Comparison of ENCODE assay signal across 22 cellular contexts in genomic region chr9:121750259-121750714, GRCh38.
A peak's percentile ranks its signal among the peaks of the same experiment; 100 is the strongest.
DNase-seq lines count a peak whose midpoint lies in the region; ATAC-seq and TF ChIP-seq lines count a peak whose summit lies in the region.
"Had no signal": no experiment of that assay in that cellular context is flagged by ENCODE, and none has a peak within 500 bp of the region (broad histone marks: within the 10 kb centered on the region; RNA-seq: fewer than 3 reads in every experiment).

No MANE protein-coding gene starts in this region.

- no peaks in the 10 kb centered on the region for H3K36me3 Mint-ChIP-seq in Caco-2 (ENCODE audit: insufficient read depth, unreplicated experiment)
- H3K36me3 Mint-ChIP-seq: CD4-positive, alpha-beta memory T cell; naive thymus-derived CD4-positive, alpha-beta T cell; stimulated activated memory B cell treated with anti-CD40 and anti-IgM and Interleukin-4, amounts not matched to agents 10 μg/mL and 1 μg/mL and 100 μg/mL, for 72 hours had no signal

- DNase-seq in Caco-2 (no peak), SW480 (ENCODE audit: low spot score) (peak; percentile 22), hepatocyte (ENCODE audit: low spot score) (no peak), retina (peak; percentile 64), brain microvascular endothelial cell (no peak), KBM-7 (no peak)
- no peak for DNase-seq in activated effector memory CD4-positive, alpha-beta T cell treated with Interleukin-2 at 50 U/mL for 16 hours
- DNase-seq: activated CD4-positive, alpha-beta T cell treated with anti-CD3 and anti-CD28 coated beads, Interleukin-2, amount 50 U/mL, for 48 hours; activated naive CD4-positive, alpha-beta T cell treated with anti-CD3 and anti-CD28 coated beads, Interleukin-2, amount 50 U/mL, for 16 hours; activated T-cell treated with anti-CD3 and anti-CD28 coated beads, Interleukin-2, amount 50 U/mL, for 1 hour; effector memory CD4-positive, alpha-beta T cell; H7; Karpas-422; left lung; naive thymus-derived CD4-positive, alpha-beta T cell; NCI-H1105; NCI-H2107; NK-92 treated with Interleukin-12 subunit alpha and Interleukin-12 subunit beta, amount 100 ng/mL, for 24 hours; psoas muscle had no signal

- H3K36me3 ChIP-seq in Caco-2 (ENCODE audit: control insufficient read depth, insufficient read depth, low read length) (no peaks in the 10 kb centered on the region), hepatocyte (replicated peaks; ENCODE audit: insufficient read depth, low read depth) (no peaks in the 10 kb centered on the region), brain microvascular endothelial cell (replicated peaks) (peaks cover 4% of the 10 kb centered on the region)
- H3K36me3 ChIP-seq: left lung had no signal

- peaks cover 96% of the 10 kb centered on the region for H3K79me2 ChIP-seq in hepatocyte

- BruUV-seq in Caco-2 (replicated peaks; lab: Mats Ljungman, UMichigan): no TSS peak

- intact Hi-C loops in Caco-2 (cut with micrococcal nuclease; ENCODE audit: unreplicated experiment): no loop called here

- peak overlapping the region; percentile 44 for H3K4me2 ChIP-seq in hepatocyte

- H2AFZ ChIP-seq in hepatocyte: no peak overlapping the region

- no peak overlapping the region for H3K4me3 Mint-ChIP-seq in Caco-2 (ENCODE audit: unreplicated experiment)
- H3K4me3 Mint-ChIP-seq: CD4-positive, alpha-beta memory T cell; naive thymus-derived CD4-positive, alpha-beta T cell; stimulated activated memory B cell treated with anti-CD40 and anti-IgM and Interleukin-4, amounts not matched to agents 10 μg/mL and 1 μg/mL and 100 μg/mL, for 72 hours had no signal

- 88% methylated on average over 11 of the region's 11 CpGs for WGBS in hepatocyte (ENCODE audit: low lambda C conversion rate, missing lambda C conversion rate)

- no peak overlapping the region for H3K4me3 ChIP-seq in Caco-2 (ENCODE audit: low read depth, low read length)
- H3K4me3 ChIP-seq in hepatocyte: no peak overlapping the region
- no peak overlapping the region for H3K4me3 ChIP-seq in brain microvascular endothelial cell (ENCODE audit: low read depth, low read length)
- H3K4me3 ChIP-seq: left lung, psoas muscle had no signal

- no peak for ATAC-seq in GM18861 (IDR thresholded peaks at IDR 0.05; ENCODE audit: unreplicated experiment)
- ATAC-seq: left lung; naive thymus-derived CD4-positive, alpha-beta T cell; psoas muscle; stimulated activated memory B cell treated with anti-CD40 and anti-IgM and Interleukin-4, amounts not matched to agents 10 μg/mL and 1 μg/mL and 100 μg/mL, for 72 hours had no signal

- POLR2A ChIA-PET in Caco-2 (lab: Charles Lee): no interaction called here

- in situ Hi-C loops in brain microvascular endothelial cell (cut with HindIII; ENCODE audit: low pct_ligation_motif_present, low sequenced_read_pairs) (no loop called here), KBM-7 (cut with MboI; ENCODE audit: low pct_unique_long_range_greater_than_20kb, low sequenced_read_pairs) (no loop called here)

- peaks cover 66% of the 10 kb centered on the region for H4K20me1 ChIP-seq in hepatocyte (ENCODE audit: insufficient read depth, poor library complexity, severe bottlenecking)

- CTCF ChIA-PET in Caco-2 (lab: Charles Lee): interaction anchor here (1.1 kb wide), 1 partner anchor 11 kb away, joined by 5 read pairs; no protein-coding TSS in a partner anchor

- H3K27ac Mint-ChIP-seq in Caco-2 (ENCODE audit: unreplicated experiment): peak overlapping the region; percentile 32
- H3K27ac Mint-ChIP-seq: stimulated activated memory B cell treated with anti-CD40 and anti-IgM and Interleukin-4, amounts not matched to agents 10 μg/mL and 1 μg/mL and 100 μg/mL, for 72 hours had no signal

- H3K9me3 Mint-ChIP-seq in Caco-2 (ENCODE audit: unreplicated experiment): no peaks in the 10 kb centered on the region
- H3K9me3 Mint-ChIP-seq: CD4-positive, alpha-beta memory T cell; naive thymus-derived CD4-positive, alpha-beta T cell; stimulated activated memory B cell treated with anti-CD40 and anti-IgM and Interleukin-4, amounts not matched to agents 10 μg/mL and 1 μg/mL and 100 μg/mL, for 72 hours had no signal

- TF ChIP-seq CTCF in Caco-2 (IDR thresholded peaks at IDR 0.05; ENCODE audit: insufficient read depth in 1 of 2, low read depth in 1 of 2, low read length in 1 of 2, severe bottlenecking in 1 of 2, unreplicated experiment in 1 of 2) (no peak), hepatocyte (IDR thresholded peaks at IDR 0.05; ENCODE audit: poor library complexity) (no peak), brain microvascular endothelial cell (IDR thresholded peaks at IDR 0.05; ENCODE audit: low read depth, low read length, missing control alignments) (no peak)

- H3K9me2 ChIP-seq in hepatocyte (replicated peaks; ENCODE audit: insufficient read depth): no peaks in the 10 kb centered on the region

- H3K9me3 ChIP-seq in Caco-2 (no peaks in the 10 kb centered on the region), hepatocyte (ENCODE audit: low read depth) (no peaks in the 10 kb centered on the region)
- H3K9me3 ChIP-seq: left lung, psoas muscle had no signal

- peaks cover 13% of the 10 kb centered on the region for H3K4me1 ChIP-seq in Caco-2
- peaks cover 11% of the 10 kb centered on the region for H3K4me1 ChIP-seq in hepatocyte (ENCODE audit: insufficient read depth)

- peaks cover 5% of the 10 kb centered on the region for H3K4me1 Mint-ChIP-seq in Caco-2 (ENCODE audit: low read depth, unreplicated experiment)
- H3K4me1 Mint-ChIP-seq: stimulated activated memory B cell treated with anti-CD40 and anti-IgM and Interleukin-4, amounts not matched to agents 10 μg/mL and 1 μg/mL and 100 μg/mL, for 72 hours had no signal

- H3K27me3 ChIP-seq in Caco-2 (replicated peaks; ENCODE audit: control insufficient read depth, insufficient read depth, low read length): no peaks in the 10 kb centered on the region
- H3K27me3 ChIP-seq in hepatocyte: no peaks in the 10 kb centered on the region
- H3K27me3 ChIP-seq in brain microvascular endothelial cell (replicated peaks): no peaks in the 10 kb centered on the region
- H3K27me3 ChIP-seq: left lung had no signal

- H3K27ac ChIP-seq in hepatocyte (peak overlapping the region; percentile 68), brain microvascular endothelial cell (no peak overlapping the region)

- H3K27me3 Mint-ChIP-seq in Caco-2 (ENCODE audit: insufficient read depth, unreplicated experiment): no peaks in the 10 kb centered on the region
- H3K27me3 Mint-ChIP-seq: stimulated activated memory B cell treated with anti-CD40 and anti-IgM and Interleukin-4, amounts not matched to agents 10 μg/mL and 1 μg/mL and 100 μg/mL, for 72 hours had no signal

Comparison
In these comparisons a context has a peak if more than half of its experiments do, and no peak if none do; other contexts are left out.
1. DNase-seq: peak in SW480 (single experiment) and retina (single experiment); none in Caco-2 (0 of 2), hepatocyte (single experiment), activated effector memory CD4-positive, alpha-beta T cell treated with Interleukin-2 at 50 U/mL for 16 hours (single experiment), brain microvascular endothelial cell (single experiment) and KBM-7 (single experiment).